In genomic region chr10:62019013-62019684, GRCh38 we compare ENCODE assay signal across 10 cellular contexts.
DNase-seq lines count a peak whose midpoint lies in the region; ATAC-seq and TF ChIP-seq lines count a peak whose summit lies in the region.
"Had no signal": no experiment of that assay in that cellular context is flagged by ENCODE, and none has a peak within 500 bp of the region (broad histone marks: within the 10 kb centered on the region; RNA-seq: fewer than 3 reads in every experiment).

No MANE protein-coding gene starts in this region.

- H3K79me2 ChIP-seq in GM23338 (replicated peaks; ENCODE audit: insufficient read depth), result no peaks in the 10 kb centered on the region

- ATAC-seq in GM23338, result no peak
- ATAC-seq in memory B cell (ENCODE audit: low read depth), result no peak
- ATAC-seq in HG03139 (IDR thresholded peaks at IDR 0.05; ENCODE audit: unreplicated experiment), result no peak
- ATAC-seq in GM19452 (IDR thresholded peaks at IDR 0.05; ENCODE audit: unreplicated experiment), result no peak

- peaks cover 33% of the 10 kb centered on the region for H3K4me1 Mint-ChIP-seq in GM23338
- peaks cover 47% of the 10 kb centered on the region for H3K4me1 Mint-ChIP-seq in activated naive CD8-positive, alpha-beta T cell treated with anti-CD3 and anti-CD28 coated beads for 36 hours
- H3K4me1 Mint-ChIP-seq in memory B cell, result peaks cover 54% of the 10 kb centered on the region

- no peaks in the 10 kb centered on the region for H3K27me3 Mint-ChIP-seq in GM23338 (ENCODE audit: insufficient read depth, low read depth, poor library complexity)
- H3K27me3 Mint-ChIP-seq in activated naive CD8-positive, alpha-beta T cell treated with anti-CD3 and anti-CD28 coated beads for 36 hours, result no peaks in the 10 kb centered on the region
- no peaks in the 10 kb centered on the region for H3K27me3 Mint-ChIP-seq in memory B cell

- H3K36me3 ChIP-seq in GM23338 (ENCODE audit: insufficient read depth), result no peaks in the 10 kb centered on the region

- H3K4me3 Mint-ChIP-seq in GM23338 (no peak overlapping the region), memory B cell (peak overlapping the region; percentile 32)
- H3K4me3 Mint-ChIP-seq in activated naive CD8-positive, alpha-beta T cell treated with anti-CD3 and anti-CD28 coated beads for 36 hours, result no peak overlapping the region

- H3K4me2 ChIP-seq in GM23338, result peak overlapping the region; percentile 57; the same call in 1 of the 2 replicates

- no peak for TF ChIP-seq CTCF in 22Rv1 (IDR thresholded peaks at IDR 0.05)
- TF ChIP-seq CTCF in GM23338 (conservative IDR thresholded peaks at IDR 0.05; ENCODE audit: low read depth in 2 of 2), result no peak

- H3K9me2 ChIP-seq in GM23338 (ENCODE audit: insufficient read depth), result no peaks in the 10 kb centered on the region

- no peaks in the 10 kb centered on the region for H3K27me3 ChIP-seq in GM23338 (ENCODE audit: insufficient read depth)

- H3K36me3 Mint-ChIP-seq in GM23338 (ENCODE audit: low read depth) (no peaks in the 10 kb centered on the region), memory B cell (peaks cover 7% of the 10 kb centered on the region)
- peaks cover 66% of the 10 kb centered on the region for H3K36me3 Mint-ChIP-seq in activated naive CD8-positive, alpha-beta T cell treated with anti-CD3 and anti-CD28 coated beads for 36 hours

- no peaks in the 10 kb centered on the region for H4K20me1 ChIP-seq in GM23338 (replicated peaks; ENCODE audit: insufficient read depth)

- H2AFZ ChIP-seq in GM23338, result no peak overlapping the region

- peaks cover 32% of the 10 kb centered on the region for H3K4me1 ChIP-seq in GM23338 (ENCODE audit: insufficient read depth)

- H3K27ac ChIP-seq in 22Rv1, result peak overlapping the region; percentile 89
- H3K27ac ChIP-seq in GM23338 (ENCODE audit: low read depth), result no peak overlapping the region

- no peak overlapping the region for H3K4me3 ChIP-seq in GM23338

- no peak overlapping the region for H3K27ac Mint-ChIP-seq in GM23338
- H3K27ac Mint-ChIP-seq in activated naive CD8-positive, alpha-beta T cell treated with anti-CD3 and anti-CD28 coated beads for 36 hours, result peak overlapping the region; percentile 88
- peak overlapping the region; percentile 97 for H3K27ac Mint-ChIP-seq in memory B cell

- H3F3A ChIP-seq in GM23338 (replicated peaks; ENCODE audit: low read depth), result no peaks in the 10 kb centered on the region

- DNase-seq in GM23338 (ENCODE audit: low spot score) (no peak), memory B cell (ENCODE audit: low spot score in 2 of 2) (no peak), HuH-7.5 (ENCODE audit: low spot score) (no peak), NCI-H345 (lab: John Stamatoyannopoulos, UW) (no peak)
- DNase-seq in activated naive CD8-positive, alpha-beta T cell treated with anti-CD3 and anti-CD28 coated beads for 36 hours, result no peak
- DNase-seq: DND-41, NCI-H524 had no signal

- H3K9me3 Mint-ChIP-seq in GM23338, result no peaks in the 10 kb centered on the region
- H3K9me3 Mint-ChIP-seq in activated naive CD8-positive, alpha-beta T cell treated with anti-CD3 and anti-CD28 coated beads for 36 hours, result peaks cover 10% of the 10 kb centered on the region
- peaks cover 5% of the 10 kb centered on the region for H3K9me3 Mint-ChIP-seq in memory B cell

TF ChIP-seq in GM23338, 12 proteins besides CTCF, POLR2A, EP300 and RAD21 (continues in another document):
- TF ChIP-seq ZNF331 (CRISPR knock-in tag; IDR thresholded peaks at IDR 0.05; ENCODE audit: low read depth) (no peak), EZH2 (IDR thresholded peaks at IDR 0.05; ENCODE audit: low read depth, unreplicated experiment) (no peak), STAT1 (IDR thresholded peaks at IDR 0.05; ENCODE audit: unreplicated experiment) (no peak), JUNB (IDR thresholded peaks at IDR 0.05; ENCODE audit: unreplicated experiment) (no peak), EZH2phosphoT487 (IDR thresholded peaks at IDR 0.05; ENCODE audit: unreplicated experiment) (no peak), ETS1 (IDR thresholded peaks at IDR 0.05) (no peak), CREB1 (CRISPR knock-in tag; IDR thresholded peaks at IDR 0.05; ENCODE audit: low read depth) (no peak), POLR2AphosphoS5 (IDR thresholded peaks at IDR 0.05; ENCODE audit: low read depth) (no peak), NANOG (IDR thresholded peaks at IDR 0.05; ENCODE audit: borderline replicate concordance) (no peak), ZNF114 (CRISPR knock-in tag; IDR thresholded peaks at IDR 0.05) (no peak)
- TF ChIP-seq, protein P1, sequence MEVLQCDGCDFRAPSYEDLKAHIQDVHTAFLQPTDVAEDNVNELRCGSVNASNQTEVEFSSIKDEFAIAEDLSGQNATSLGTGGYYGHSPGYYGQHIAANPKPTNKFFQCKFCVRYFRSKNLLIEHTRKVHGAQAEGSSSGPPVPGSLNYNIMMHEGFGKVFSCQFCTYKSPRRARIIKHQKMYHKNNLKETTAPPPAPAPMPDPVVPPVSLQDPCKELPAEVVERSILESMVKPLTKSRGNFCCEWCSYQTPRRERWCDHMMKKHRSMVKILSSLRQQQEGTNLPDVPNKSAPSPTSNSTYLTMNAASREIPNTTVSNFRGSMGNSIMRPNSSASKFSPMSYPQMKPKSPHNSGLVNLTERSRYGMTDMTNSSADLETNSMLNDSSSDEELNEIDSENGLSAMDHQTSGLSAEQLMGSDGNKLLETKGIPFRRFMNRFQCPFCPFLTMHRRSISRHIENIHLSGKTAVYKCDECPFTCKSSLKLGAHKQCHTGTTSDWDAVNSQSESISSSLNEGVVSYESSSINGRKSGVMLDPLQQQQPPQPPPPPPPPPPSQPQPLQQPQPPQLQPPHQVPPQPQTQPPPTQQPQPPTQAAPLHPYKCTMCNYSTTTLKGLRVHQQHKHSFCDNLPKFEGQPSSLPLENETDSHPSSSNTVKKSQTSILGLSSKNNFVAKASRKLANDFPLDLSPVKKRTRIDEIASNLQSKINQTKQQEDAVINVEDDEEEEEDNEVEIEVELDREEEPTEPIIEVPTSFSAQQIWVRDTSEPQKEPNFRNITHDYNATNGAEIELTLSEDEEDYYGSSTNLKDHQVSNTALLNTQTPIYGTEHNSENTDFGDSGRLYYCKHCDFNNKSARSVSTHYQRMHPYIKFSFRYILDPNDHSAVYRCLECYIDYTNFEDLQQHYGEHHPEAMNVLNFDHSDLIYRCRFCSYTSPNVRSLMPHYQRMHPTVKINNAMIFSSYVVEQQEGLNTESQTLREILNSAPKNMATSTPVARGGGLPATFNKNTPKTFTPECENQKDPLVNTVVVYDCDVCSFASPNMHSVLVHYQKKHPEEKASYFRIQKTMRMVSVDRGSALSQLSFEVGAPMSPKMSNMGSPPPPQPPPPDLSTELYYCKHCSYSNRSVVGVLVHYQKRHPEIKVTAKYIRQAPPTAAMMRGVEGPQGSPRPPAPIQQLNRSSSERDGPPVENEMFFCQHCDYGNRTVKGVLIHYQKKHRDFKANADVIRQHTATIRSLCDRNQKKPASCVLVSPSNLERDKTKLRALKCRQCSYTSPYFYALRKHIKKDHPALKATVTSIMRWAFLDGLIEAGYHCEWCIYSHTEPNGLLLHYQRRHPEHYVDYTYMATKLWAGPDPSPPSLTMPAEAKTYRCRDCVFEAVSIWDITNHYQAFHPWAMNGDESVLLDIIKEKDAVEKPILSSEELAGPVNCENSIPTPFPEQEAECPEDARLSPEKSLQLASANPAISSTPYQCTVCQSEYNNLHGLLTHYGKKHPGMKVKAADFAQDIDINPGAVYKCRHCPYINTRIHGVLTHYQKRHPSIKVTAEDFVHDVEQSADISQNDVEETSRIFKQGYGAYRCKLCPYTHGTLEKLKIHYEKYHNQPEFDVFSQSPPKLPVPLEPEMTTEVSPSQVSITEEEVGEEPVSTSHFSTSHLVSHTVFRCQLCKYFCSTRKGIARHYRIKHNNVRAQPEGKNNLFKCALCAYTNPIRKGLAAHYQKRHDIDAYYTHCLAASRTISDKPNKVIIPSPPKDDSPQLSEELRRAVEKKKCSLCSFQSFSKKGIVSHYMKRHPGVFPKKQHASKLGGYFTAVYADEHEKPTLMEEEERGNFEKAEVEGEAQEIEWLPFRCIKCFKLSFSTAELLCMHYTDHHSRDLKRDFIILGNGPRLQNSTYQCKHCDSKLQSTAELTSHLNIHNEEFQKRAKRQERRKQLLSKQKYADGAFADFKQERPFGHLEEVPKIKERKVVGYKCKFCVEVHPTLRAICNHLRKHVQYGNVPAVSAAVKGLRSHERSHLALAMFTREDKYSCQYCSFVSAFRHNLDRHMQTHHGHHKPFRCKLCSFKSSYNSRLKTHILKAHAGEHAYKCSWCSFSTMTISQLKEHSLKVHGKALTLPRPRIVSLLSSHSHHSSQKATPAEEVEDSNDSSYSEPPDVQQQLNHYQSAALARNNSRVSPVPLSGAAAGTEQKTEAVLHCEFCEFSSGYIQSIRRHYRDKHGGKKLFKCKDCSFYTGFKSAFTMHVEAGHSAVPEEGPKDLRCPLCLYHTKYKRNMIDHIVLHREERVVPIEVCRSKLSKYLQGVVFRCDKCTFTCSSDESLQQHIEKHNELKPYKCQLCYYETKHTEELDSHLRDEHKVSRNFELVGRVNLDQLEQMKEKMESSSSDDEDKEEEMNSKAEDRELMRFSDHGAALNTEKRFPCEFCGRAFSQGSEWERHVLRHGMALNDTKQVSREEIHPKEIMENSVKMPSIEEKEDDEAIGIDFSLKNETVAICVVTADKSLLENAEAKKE (CRISPR knock-in tag; IDR thresholded peaks at IDR 0.05), result no peak
